19 cellular contexts compared by ENCODE assay signal in genomic region chr2:118321436-118322100, GRCh38.
DNase-seq lines count a peak whose midpoint lies in the region; ATAC-seq and TF ChIP-seq lines count a peak whose summit lies in the region.
"Had no signal": no experiment of that assay in that cellular context is flagged by ENCODE, and none has a peak within 500 bp of the region (broad histone marks: within the 10 kb centered on the region; RNA-seq: fewer than 3 reads in every experiment).

No MANE protein-coding gene starts in this region.

- H3K27ac Mint-ChIP-seq in immature natural killer cell = no peak overlapping the region
- H3K27ac Mint-ChIP-seq: activated naive CD8-positive, alpha-beta T cell treated with anti-CD3 and anti-CD28 coated beads for 36 hours; activated T-helper 1 cell treated with anti-CD3 and anti-CD28 coated beads, Interleukin-12 subunit alpha, Interleukin-12 subunit beta, Interleukin-2, Interleukin-4 antibody, amounts not matched to agents 30 ng/mL and 10 ng/mL and 1 ng/mL, durations not matched to agents 14 hours and 24 hours and 36 hours had no signal

- H3K4me1 ChIP-seq in HUES6 (ENCODE audit: control insufficient read depth, insufficient read depth, low read length) = peaks cover 55% of the 10 kb centered on the region
- no peaks in the 10 kb centered on the region for H3K4me1 ChIP-seq in RWPE2 (ENCODE audit: insufficient read depth, poor library complexity, severe bottlenecking)
- H3K4me1 ChIP-seq: Peyer's patch had no signal

- H3K27me3 Mint-ChIP-seq in immature natural killer cell (ENCODE audit: low read depth in 3 of 3) = peaks cover 2 to 13% (median 4%) of the 10 kb centered on the region in 3 donors

- TF ChIP-seq CTCF in RWPE2 (IDR thresholded peaks at IDR 0.05; ENCODE audit: poor library complexity, severe bottlenecking) = peak; percentile 9

- no peaks in the 10 kb centered on the region for H3K9me3 ChIP-seq in HUES6 (ENCODE audit: control insufficient read depth, insufficient read depth, low read depth, low read length)
- no peaks in the 10 kb centered on the region for H3K9me3 ChIP-seq in RWPE2 (ENCODE audit: severe bottlenecking)
- H3K9me3 ChIP-seq: Peyer's patch, SK-N-SH, thyroid gland had no signal

- no peak for ATAC-seq in RWPE2 (ENCODE audit: low read depth)
- peak; percentile 82 for ATAC-seq in left colon
- no peak for ATAC-seq in HG02840 (IDR thresholded peaks at IDR 0.05; ENCODE audit: low FRiP score, unreplicated experiment)
- ATAC-seq: activated CD4-positive, CD25-positive, alpha-beta regulatory T cell treated with anti-CD3 and anti-CD28 coated beads, Interleukin-2, amount 50 U/mL, for 24 hours had no signal

- H3K36me3 ChIP-seq in HUES6 (ENCODE audit: control insufficient read depth, insufficient read depth, low read length) = no peaks in the 10 kb centered on the region
- no peaks in the 10 kb centered on the region for H3K36me3 ChIP-seq in RWPE2 (ENCODE audit: low read depth)
- H3K36me3 ChIP-seq: Peyer's patch, thyroid gland had no signal

- no peaks in the 10 kb centered on the region for H3K27me3 ChIP-seq in HUES6 (ENCODE audit: control insufficient read depth, insufficient read depth, low read length)
- no peaks in the 10 kb centered on the region for H3K27me3 ChIP-seq in RWPE2 (ENCODE audit: insufficient read depth, poor library complexity, severe bottlenecking)
- H3K27me3 ChIP-seq: Peyer's patch, thyroid gland had no signal

- peak overlapping the region; percentile 15 for H3K4me3 ChIP-seq in HUES6 (ENCODE audit: low read depth, low read length)
- H3K4me3 ChIP-seq in RWPE2 (ENCODE audit: severe bottlenecking) = no peak overlapping the region
- H3K4me3 ChIP-seq: Peyer's patch, thyroid gland had no signal

- H3K27ac ChIP-seq in HUES6 (ENCODE audit: low read depth, low read length) (no peak overlapping the region; the same call in 1 of the 2 replicates), RWPE2 (ENCODE audit: poor library complexity, severe bottlenecking) (no peak overlapping the region)
- H3K27ac ChIP-seq: Peyer's patch, thyroid gland had no signal

- H3K9ac ChIP-seq in HUES6 (ENCODE audit: low read length) = peak overlapping the region; percentile 10
- H3K9ac ChIP-seq: SK-N-SH had no signal

- DNase-seq in RWPE2 (ENCODE audit: low spot score) (no peak), left colon (no peak), renal cortical epithelial cell (ENCODE audit: low read depth) (peak; percentile 2), immature natural killer cell (no peak), NCI-H446 treated with DMSO at 0.1 percent for 48 hours (lab: John Stamatoyannopoulos, UW) (no peak)
- DNase-seq: activated naive CD8-positive, alpha-beta T cell treated with anti-CD3 and anti-CD28 coated beads for 36 hours; DND-41; foreskin fibroblast; NCI-H146; Peyer's patch; right cardiac atrium; SK-N-SH; stimulated activated naive CD4-positive, alpha-beta T cell; T-helper 9 cell; thyroid gland had no signal

- H3K9me3 Mint-ChIP-seq in immature natural killer cell = peaks cover 0 to 6% (median 0%) of the 10 kb centered on the region in 6 donors
- H3K9me3 Mint-ChIP-seq: activated naive CD8-positive, alpha-beta T cell treated with anti-CD3 and anti-CD28 coated beads for 36 hours; activated T-helper 1 cell treated with anti-CD3 and anti-CD28 coated beads, Interleukin-12 subunit alpha, Interleukin-12 subunit beta, Interleukin-2, Interleukin-4 antibody, amounts not matched to agents 30 ng/mL and 10 ng/mL and 1 ng/mL, durations not matched to agents 14 hours and 24 hours and 36 hours had no signal

- intact Hi-C loops in left colon (cut with DNase I, micrococcal nuclease) = no loop called here

- H3K4me1 Mint-ChIP-seq in immature natural killer cell = no peaks in the 10 kb centered on the region

- peaks cover 0 to 5% (median 0%) of the 10 kb centered on the region in 3 donors for H3K36me3 Mint-ChIP-seq in immature natural killer cell
- H3K36me3 Mint-ChIP-seq: activated naive CD8-positive, alpha-beta T cell treated with anti-CD3 and anti-CD28 coated beads for 36 hours had no signal

- H3K4me3 Mint-ChIP-seq in immature natural killer cell = no peak overlapping the region
- H3K4me3 Mint-ChIP-seq: activated naive CD8-positive, alpha-beta T cell treated with anti-CD3 and anti-CD28 coated beads for 36 hours; activated T-helper 1 cell treated with anti-CD3 and anti-CD28 coated beads, Interleukin-12 subunit alpha, Interleukin-12 subunit beta, Interleukin-2, Interleukin-4 antibody, amounts not matched to agents 30 ng/mL and 10 ng/mL and 1 ng/mL, durations not matched to agents 14 hours and 24 hours and 36 hours had no signal
